Comparison of ENCODE assay signal across 22 cellular contexts in the genomic region with DNA sequence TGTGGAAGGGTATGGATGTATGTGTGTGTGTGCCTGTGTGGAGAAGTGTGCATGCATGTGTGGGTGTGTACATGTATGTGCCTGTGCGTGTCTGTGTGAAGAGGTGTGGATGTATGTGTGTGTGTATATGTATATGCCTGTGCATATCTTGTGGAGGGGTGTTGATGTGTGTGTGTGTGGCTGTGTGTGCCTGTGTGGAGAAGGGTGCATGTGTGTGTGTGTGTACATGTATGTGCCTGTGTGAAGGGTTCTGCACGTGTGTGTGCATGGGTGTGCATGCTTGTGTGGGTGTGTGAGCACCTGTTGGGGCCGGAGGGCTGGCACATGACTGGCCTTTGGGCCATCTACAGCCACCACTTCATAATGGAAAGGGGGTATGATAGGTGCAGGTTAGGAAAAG.
"Had no signal": no experiment of that assay in that cellular context is flagged by ENCODE, and none has a peak within 500 bp of the region (broad histone marks: within the 10 kb centered on the region; RNA-seq: fewer than 3 reads in every experiment).

No MANE protein-coding gene starts in this region.

- H3K4me2 ChIP-seq: KMS-11 had no signal

- H3K36me3 ChIP-seq: SJSA1 had no signal

- H3K27ac ChIP-seq: KMS-11, SJSA1, SK-N-MC had no signal

- ATAC-seq: K562 had no signal

- H3K27me3 ChIP-seq: SJSA1 had no signal

- DNase-seq: Kasumi-1, MM.1S, NCI-H1092 treated with DMSO at 0.1 percent for 48 hours, NCI-H1436, NCI-H187, NCI-H2029, NCI-H2081 treated with DMSO at 0.1 percent for 48 hours, NCI-H2171, NCI-H226, NCI-H446, NCI-H510A, NCI-H524 treated with DMSO at 0.1 percent for 48 hours, NCI-H69, NCI-H774, Right ventricle myocardium superior, RPMI8226, SIG-M5 had no signal

- H3K4me3 ChIP-seq: K562, SJSA1, SK-N-MC had no signal

- H3K9ac ChIP-seq: KMS-11 had no signal

- H3K4me1 ChIP-seq: SJSA1 had no signal

- FAIRE-seq: K562, RCC 7860 had no signal
